15 cellular contexts compared by ENCODE assay signal in genomic region chr12:54222609-54223008, GRCh38. TPM values are rescaled to one million over a fixed set of nuclear protein-coding genes. Genes with fewer than 3 reads are reported as not detected.
DNase-seq lines count a peak whose midpoint lies in the region; ATAC-seq lines count a peak whose summit lies in the region.
"Had no signal": no experiment of that assay in that cellular context is flagged by ENCODE, and none has a peak within 500 bp of the region (broad histone marks: within the 10 kb centered on the region; RNA-seq: fewer than 3 reads in every experiment).

No MANE protein-coding gene starts in this region.

- DNase-seq in GM04503 (ENCODE audit: low read depth) (peak; percentile 98), RPMI7951 (ENCODE audit: low read depth) (peak; percentile 84), epithelial cell of prostate (ENCODE audit: low read depth, low spot score) (no peak), skeletal muscle cell (ENCODE audit: low read depth) (peak; percentile 81), SIG-M5 (lab: John Stamatoyannopoulos, UW) (no peak)
- DNase-seq in activated CD8-positive, alpha-beta memory T cell treated with anti-CD3 and anti-CD28 coated beads for 24 hours, result no peak
- no peak for DNase-seq in activated CD4-positive, alpha-beta T cell treated with anti-CD3 and anti-CD28 coated beads, Interleukin-2, amount 10 ng/mL, durations not matched to agents 7 days and 5 days
- DNase-seq: left lung, NCI-H146, small intestine, testis had no signal

- no peaks in the 10 kb centered on the region for H3K9me3 Mint-ChIP-seq in activated CD4-positive, alpha-beta T cell treated with anti-CD3 and anti-CD28 coated beads, Interleukin-2, amount 10 ng/mL, durations not matched to agents 7 days and 5 days
- H3K9me3 Mint-ChIP-seq: activated T-helper 2 cell treated with anti-CD3 and anti-CD28 coated beads, Interferon-gamma antibody, Interleukin-2, Interleukin-4, amounts not matched to agents 10 μg/mL and 5 μg/mL and 100 μg/mL, durations not matched to agents 14 hours and 24 hours and 36 hours; neural progenitor cell had no signal

- CTCF ChIA-PET in activated CD4-positive, alpha-beta T cell treated with anti-CD3 and anti-CD28 coated beads, Interleukin-2, amount 10 ng/mL, durations not matched to agents 7 days and 5 days (lab: Charles Lee), result interaction anchor here (0.6 to 7.5 kb wide), 6 partner anchors 7 to 178 kb away, joined by 3 to 39 read pairs (median 3); no protein-coding TSS in a partner anchor

- H3K27ac Mint-ChIP-seq in activated CD4-positive, alpha-beta T cell treated with anti-CD3 and anti-CD28 coated beads, Interleukin-2, amount 10 ng/mL, durations not matched to agents 7 days and 5 days, result no peak overlapping the region
- H3K27ac Mint-ChIP-seq: activated T-helper 2 cell treated with anti-CD3 and anti-CD28 coated beads, Interferon-gamma antibody, Interleukin-2, Interleukin-4, amounts not matched to agents 10 μg/mL and 5 μg/mL and 100 μg/mL, durations not matched to agents 14 hours and 24 hours and 36 hours; neural progenitor cell had no signal

- no peaks in the 10 kb centered on the region for H3K36me3 Mint-ChIP-seq in activated CD4-positive, alpha-beta T cell treated with anti-CD3 and anti-CD28 coated beads, Interleukin-2, amount 10 ng/mL, durations not matched to agents 7 days and 5 days (ENCODE audit: low read depth)
- H3K36me3 Mint-ChIP-seq: neural progenitor cell had no signal

- POLR2A ChIA-PET in activated CD4-positive, alpha-beta T cell treated with anti-CD3 and anti-CD28 coated beads, Interleukin-2, amount 10 ng/mL, durations not matched to agents 7 days and 5 days (lab: Charles Lee), result no interaction called here

- peak overlapping the region; percentile 57 for H3K27ac ChIP-seq in epithelial cell of prostate
- H3K27ac ChIP-seq: left lung, neural progenitor cell, testis had no signal

- H3K27me3 Mint-ChIP-seq in activated CD4-positive, alpha-beta T cell treated with anti-CD3 and anti-CD28 coated beads, Interleukin-2, amount 10 ng/mL, durations not matched to agents 7 days and 5 days, result peaks cover 10% of the 10 kb centered on the region

- no peak overlapping the region for H3K4me3 ChIP-seq in skeletal muscle cell (ENCODE audit: low read depth, low read length)
- H3K4me3 ChIP-seq: left lung, neural progenitor cell, testis had no signal

- ATAC-seq in HG02798 (IDR thresholded peaks at IDR 0.05; ENCODE audit: poor library complexity, unreplicated experiment), result no peak
- ATAC-seq: activated CD4-positive, CD25-positive, alpha-beta regulatory T cell treated with anti-CD3 and anti-CD28 coated beads, Interleukin-2, amount 50 U/mL, for 24 hours; left lung had no signal

- no peak overlapping the region for H3K4me3 Mint-ChIP-seq in activated CD4-positive, alpha-beta T cell treated with anti-CD3 and anti-CD28 coated beads, Interleukin-2, amount 10 ng/mL, durations not matched to agents 7 days and 5 days
- H3K4me3 Mint-ChIP-seq: neural progenitor cell had no signal

- H3K4me1 Mint-ChIP-seq in activated CD4-positive, alpha-beta T cell treated with anti-CD3 and anti-CD28 coated beads, Interleukin-2, amount 10 ng/mL, durations not matched to agents 7 days and 5 days, result peaks cover 21% of the 10 kb centered on the region

RNA-seq across cellular contexts. Expression of gene SMUG1, which starts 33.8 kb away (rescaled TPM):
- total RNA-seq in RPMI7951 (2014; rRNA removed; shearing (Covaris generic)), result 44.7 and 68.8 TPM in 2 replicates
- total RNA-seq in activated CD4-positive, alpha-beta T cell treated with anti-CD3 and anti-CD28 coated beads, Interleukin-2, amount 10 ng/mL, durations not matched to agents 7 days and 5 days, result 10 to 100 TPM; 24.3 to 27.8 TPM

RNA-seq across cellular contexts. Expression of gene CBX5, which starts 57.3 kb away (rescaled TPM):
- total RNA-seq in RPMI7951 (2014; rRNA removed; shearing (Covaris generic)), result 29.4 and 30.4 TPM in 2 replicates
- total RNA-seq in activated CD4-positive, alpha-beta T cell treated with anti-CD3 and anti-CD28 coated beads, Interleukin-2, amount 10 ng/mL, durations not matched to agents 7 days and 5 days, result 100 to 1,000 TPM; 145 to 170 TPM

RNA-seq across cellular contexts. Expression of gene HNRNPA1, which starts 57.9 kb away (rescaled TPM):
- 257 and 266 TPM in 2 replicates for total RNA-seq in RPMI7951 (2014; rRNA removed; shearing (Covaris generic))
- 1,000 to 10,000 TPM; 1,432 to 1,554 TPM for total RNA-seq in activated CD4-positive, alpha-beta T cell treated with anti-CD3 and anti-CD28 coated beads, Interleukin-2, amount 10 ng/mL, durations not matched to agents 7 days and 5 days

Comparison
In these comparisons a context has a peak if more than half of its experiments do, and no peak if none do; other contexts are left out.
1. DNase-seq: peak in GM04503 (single experiment), RPMI7951 (single experiment) and skeletal muscle cell (single experiment); none in epithelial cell of prostate (single experiment), SIG-M5 (single experiment), activated CD8-positive, alpha-beta memory T cell treated with anti-CD3 and anti-CD28 coated beads for 24 hours (single experiment) and activated CD4-positive, alpha-beta T cell treated with anti-CD3 and anti-CD28 coated beads, Interleukin-2, amount 10 ng/mL, durations not matched to agents 7 days and 5 days (single experiment).